Comparison of ENCODE assay signal across 9 cellular contexts in the genomic region with DNA sequence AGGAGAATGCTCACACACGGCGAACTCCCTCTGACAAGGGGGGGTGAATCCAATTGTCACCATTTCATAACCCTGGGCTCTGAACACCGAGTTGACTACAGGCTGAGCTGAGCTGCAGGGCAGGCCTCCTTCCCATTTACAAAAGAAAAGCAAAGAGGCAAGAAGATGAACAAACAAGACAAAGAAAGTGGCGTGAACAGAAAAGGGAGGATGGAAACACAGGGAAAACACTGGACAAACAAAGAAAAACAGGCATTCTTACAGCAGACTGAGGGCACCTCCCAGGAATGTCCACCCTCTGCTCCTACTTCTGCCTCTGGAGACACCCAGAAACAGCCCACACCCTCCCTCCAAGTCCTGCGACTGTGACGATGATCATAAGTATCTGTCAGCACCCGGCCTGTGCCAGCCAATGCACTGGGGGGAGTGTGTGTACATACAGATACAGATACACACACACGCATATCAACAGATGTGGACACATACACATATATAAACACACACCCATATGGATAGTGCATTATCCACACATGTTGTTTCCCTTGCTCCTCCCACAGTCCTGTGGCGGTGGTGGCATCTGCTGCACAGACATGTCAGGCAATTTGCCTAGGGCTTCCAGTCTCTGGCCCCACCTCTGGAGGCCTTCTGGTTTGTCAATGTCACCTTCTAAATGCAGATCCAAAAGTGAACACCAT.
DNase-seq lines count a peak whose midpoint lies in the region; ATAC-seq and TF ChIP-seq lines count a peak whose summit lies in the region.
"Had no signal": no experiment of that assay in that cellular context is flagged by ENCODE, and none has a peak within 500 bp of the region (broad histone marks: within the 10 kb centered on the region; RNA-seq: fewer than 3 reads in every experiment).

No MANE protein-coding gene starts in this region.

- peak overlapping the region; percentile 75 for H3K27ac Mint-ChIP-seq in activated CD4-positive, alpha-beta T cell treated with anti-CD3 and anti-CD28 coated beads for 36 hours
- peak overlapping the region; percentile 87 for H3K27ac Mint-ChIP-seq in activated T-helper 17 cell treated with anti-CD3 and anti-CD28 coated beads, Interleukin-2, amount 50 U/mL, for 72 hours
- H3K27ac Mint-ChIP-seq in stimulated activated effector memory CD8-positive, alpha-beta T cell treated with anti-CD3 and anti-CD28 coated beads, Interleukin-12 subunit alpha, Interleukin-12 subunit beta, amount 100 ng/mL, for 72 hours, result peak overlapping the region; percentile 95

- no peak for TF ChIP-seq CTCF in GM13977 (IDR thresholded peaks at IDR 0.05; ENCODE audit: extremely low read depth, insufficient read depth, missing control alignments)

- H2BK12ac ChIP-seq in trophoblast cell (ENCODE audit: low read length), result no peak overlapping the region

- no peak overlapping the region for H3K4me2 ChIP-seq in trophoblast cell (ENCODE audit: low read length)

- H4K91ac ChIP-seq in trophoblast cell (ENCODE audit: low read depth, low read length), result no peak overlapping the region

- WGBS in trophoblast cell (ENCODE audit: extremely low coverage, insufficient coverage, insufficient read length), result no CpG with 5 or more reads among the region's 9 CpGs

- no peak overlapping the region for H2AFZ ChIP-seq in trophoblast cell (ENCODE audit: insufficient read depth, low read length, poor library complexity)

- in situ Hi-C loops in GM13977 (cut with MboI; ENCODE audit: low pct_unique_long_range_greater_than_20kb, low sequenced_read_pairs, unreplicated experiment), result no loop called here

- no peak overlapping the region for H3K4me3 Mint-ChIP-seq in activated CD4-positive, alpha-beta T cell treated with anti-CD3 and anti-CD28 coated beads for 36 hours
- H3K4me3 Mint-ChIP-seq in activated T-helper 17 cell treated with anti-CD3 and anti-CD28 coated beads, Interleukin-2, amount 50 U/mL, for 72 hours, result peak overlapping the region; percentile 76
- H3K4me3 Mint-ChIP-seq in stimulated activated effector memory CD8-positive, alpha-beta T cell treated with anti-CD3 and anti-CD28 coated beads, Interleukin-12 subunit alpha, Interleukin-12 subunit beta, amount 100 ng/mL, for 72 hours, result peak overlapping the region; percentile 71

- H3K4me3 ChIP-seq in trophoblast cell (ENCODE audit: low read depth, low read length), result no peak overlapping the region

- no peak overlapping the region for H3K9ac ChIP-seq in trophoblast cell (ENCODE audit: low read length)

- H3K79me1 ChIP-seq in trophoblast cell (ENCODE audit: low read length), result no peaks in the 10 kb centered on the region

- ATAC-seq in activated CD4-positive, alpha-beta T cell treated with anti-CD3 and anti-CD28 coated beads for 36 hours, result peak; percentile 40
- peak; percentile 39 for ATAC-seq in activated T-helper 17 cell treated with anti-CD3 and anti-CD28 coated beads, Interleukin-2, amount 50 U/mL, for 72 hours (replicated peaks)
- ATAC-seq in left ventricle myocardium superior, result peak; percentile 85
- peak; percentile 44 for ATAC-seq in stimulated activated effector memory CD8-positive, alpha-beta T cell treated with anti-CD3 and anti-CD28 coated beads, Interleukin-12 subunit alpha, Interleukin-12 subunit beta, amount 100 ng/mL, for 72 hours

- no peak overlapping the region for H4K12ac ChIP-seq in trophoblast cell (ENCODE audit: low read depth, low read length)

- no peak overlapping the region for H3K23ac ChIP-seq in trophoblast cell (ENCODE audit: low read length)

- no peak overlapping the region for H3K18ac ChIP-seq in trophoblast cell (ENCODE audit: low read length)

- H3K36me3 Mint-ChIP-seq in activated CD4-positive, alpha-beta T cell treated with anti-CD3 and anti-CD28 coated beads for 36 hours (ENCODE audit: low read depth), result peaks cover 38% of the 10 kb centered on the region
- H3K36me3 Mint-ChIP-seq in activated T-helper 17 cell treated with anti-CD3 and anti-CD28 coated beads, Interleukin-2, amount 50 U/mL, for 72 hours (ENCODE audit: low read depth), result peaks cover 63% of the 10 kb centered on the region
- peaks cover 83% of the 10 kb centered on the region for H3K36me3 Mint-ChIP-seq in stimulated activated effector memory CD8-positive, alpha-beta T cell treated with anti-CD3 and anti-CD28 coated beads, Interleukin-12 subunit alpha, Interleukin-12 subunit beta, amount 100 ng/mL, for 72 hours

- H3K4ac ChIP-seq in trophoblast cell (ENCODE audit: low read depth, low read length), result no peak overlapping the region

- H2BK5ac ChIP-seq in trophoblast cell (ENCODE audit: low read depth, low read length, poor library complexity), result no peak overlapping the region

- POLR2A ChIA-PET in activated CD4-positive, alpha-beta T cell treated with anti-CD3 and anti-CD28 coated beads for 36 hours (lab: Charles Lee), result no interaction called here

- H3K4me1 Mint-ChIP-seq in activated CD4-positive, alpha-beta T cell treated with anti-CD3 and anti-CD28 coated beads for 36 hours, result peaks cover 70% of the 10 kb centered on the region
- H3K4me1 Mint-ChIP-seq in activated T-helper 17 cell treated with anti-CD3 and anti-CD28 coated beads, Interleukin-2, amount 50 U/mL, for 72 hours, result peaks cover 51% of the 10 kb centered on the region
- peaks cover 79% of the 10 kb centered on the region for H3K4me1 Mint-ChIP-seq in stimulated activated effector memory CD8-positive, alpha-beta T cell treated with anti-CD3 and anti-CD28 coated beads, Interleukin-12 subunit alpha, Interleukin-12 subunit beta, amount 100 ng/mL, for 72 hours

- H3K4me1 ChIP-seq in trophoblast cell (ENCODE audit: control insufficient read depth in 1 of 2, insufficient read depth in 2 of 2, low read length in 2 of 2), result peaks cover 11 to 15% of the 10 kb centered on the region in 2 experiments

- no peak overlapping the region for H4K8ac ChIP-seq in trophoblast cell (ENCODE audit: low read depth, low read length)

- no peaks in the 10 kb centered on the region for H3K27me3 ChIP-seq in trophoblast cell (ENCODE audit: insufficient read depth, low read length)

- peaks cover 9 to 18% of the 10 kb centered on the region in 2 experiments for H3K36me3 ChIP-seq in trophoblast cell (ENCODE audit: control insufficient read depth in 1 of 2, insufficient read depth in 2 of 2, low read length in 2 of 2)

- H3K27ac ChIP-seq in trophoblast cell (ENCODE audit: low read depth, low read length), result no peak overlapping the region

- DNase-seq in activated CD4-positive, alpha-beta T cell treated with anti-CD3 and anti-CD28 coated beads for 36 hours, result peak; percentile 30
- DNase-seq in activated CD4-positive, alpha-beta T cell treated with anti-CD3 and anti-CD28 coated beads for 4 hours, result no peak
- peak; percentile 80 for DNase-seq in left ventricle myocardium superior
- DNase-seq in stimulated activated effector memory CD8-positive, alpha-beta T cell treated with anti-CD3 and anti-CD28 coated beads, Interleukin-12 subunit alpha, Interleukin-12 subunit beta, amount 100 ng/mL, for 72 hours (ENCODE audit: low spot score in 2 of 2), result no peak
- DNase-seq in trophoblast cell, result no peak
- DNase-seq in NCI-H446 (lab: John Stamatoyannopoulos, UW), result no peak
- DNase-seq in GM13977 (ENCODE audit: low spot score), result no peak
- DNase-seq: ACHN had no signal

- no peak overlapping the region for H2AK5ac ChIP-seq in trophoblast cell (ENCODE audit: low read length)

- H2BK120ac ChIP-seq in trophoblast cell (ENCODE audit: insufficient read depth, low read length, poor library complexity), result no peak overlapping the region

- intact Hi-C loops in activated CD4-positive, alpha-beta T cell treated with anti-CD3 and anti-CD28 coated beads for 36 hours (cut with DNase I, micrococcal nuclease), result loop anchor here in 1 of 2 experiments (1.0 kb wide), 1 partner anchor 8 kb away; no protein-coding TSS in a partner anchor
- intact Hi-C loops in left ventricle myocardium superior (cut with micrococcal nuclease), result no loop called here

- H3K9me3 Mint-ChIP-seq in activated CD4-positive, alpha-beta T cell treated with anti-CD3 and anti-CD28 coated beads for 36 hours (ENCODE audit: low read depth), result no peaks in the 10 kb centered on the region
- H3K9me3 Mint-ChIP-seq in activated T-helper 17 cell treated with anti-CD3 and anti-CD28 coated beads, Interleukin-2, amount 50 U/mL, for 72 hours, result no peaks in the 10 kb centered on the region
- no peaks in the 10 kb centered on the region for H3K9me3 Mint-ChIP-seq in stimulated activated effector memory CD8-positive, alpha-beta T cell treated with anti-CD3 and anti-CD28 coated beads, Interleukin-12 subunit alpha, Interleukin-12 subunit beta, amount 100 ng/mL, for 72 hours

- H3K9me3 ChIP-seq in trophoblast cell (ENCODE audit: insufficient read depth, low read depth, low read length), result no peaks in the 10 kb centered on the region

- no peak overlapping the region for H3K14ac ChIP-seq in trophoblast cell (ENCODE audit: low read length)

- H3K79me2 ChIP-seq in trophoblast cell (ENCODE audit: control insufficient read depth, insufficient read depth, low read length, poor library complexity), result no peaks in the 10 kb centered on the region

- no peaks in the 10 kb centered on the region for H3K27me3 Mint-ChIP-seq in activated CD4-positive, alpha-beta T cell treated with anti-CD3 and anti-CD28 coated beads for 36 hours
- H3K27me3 Mint-ChIP-seq in activated T-helper 17 cell treated with anti-CD3 and anti-CD28 coated beads, Interleukin-2, amount 50 U/mL, for 72 hours, result no peaks in the 10 kb centered on the region

- CTCF ChIA-PET in activated CD4-positive, alpha-beta T cell treated with anti-CD3 and anti-CD28 coated beads for 36 hours (lab: Charles Lee), result interaction anchor here (0.6 to 1.9 kb wide), 6 partner anchors 10 to 68 kb away, joined by 3 to 11 read pairs (median 6); no protein-coding TSS in a partner anchor

Comparison
In these comparisons a context has a peak if more than half of its experiments do, and no peak if none do; other contexts are left out.
1. DNase-seq: peak in activated CD4-positive, alpha-beta T cell treated with anti-CD3 and anti-CD28 coated beads for 36 hours (single experiment) and left ventricle myocardium superior (single experiment); none in activated CD4-positive, alpha-beta T cell treated with anti-CD3 and anti-CD28 coated beads for 4 hours (0 of 2), stimulated activated effector memory CD8-positive, alpha-beta T cell treated with anti-CD3 and anti-CD28 coated beads, Interleukin-12 subunit alpha, Interleukin-12 subunit beta, amount 100 ng/mL, for 72 hours (0 of 2), trophoblast cell (0 of 2), NCI-H446 (0 of 2) and GM13977 (single experiment).
2. Peak in every context shown above with its lines, with median percentiles within 50 percentile points of each other: ATAC-seq and H3K27ac Mint-ChIP-seq.